ENCODE assay signal across 7 cellular contexts in genomic region chr14:61694830-61695694, GRCh38. TPM values are rescaled to one million over a fixed set of nuclear protein-coding genes. Genes with fewer than 3 reads are reported as not detected.
DNase-seq lines count a peak whose midpoint lies in the region; ATAC-seq and TF ChIP-seq lines count a peak whose summit lies in the region.

Gene HIF1A, plus strand, starts transcription at chr14:61695513. Its CDS starts 292 bp downstream, at chr14:61695805.

- H3K79me2 ChIP-seq in hepatocyte: peaks cover 46% of the 10 kb centered on the region

- peak within 1 kb of the TSS; percentile 77 for H3K4me2 ChIP-seq in hepatocyte

- H4K20me1 ChIP-seq in hepatocyte (ENCODE audit: insufficient read depth, poor library complexity, severe bottlenecking): peaks cover 40% of the 10 kb centered on the region

- WGBS in hepatocyte (ENCODE audit: low lambda C conversion rate, missing lambda C conversion rate): 2% methylated on average over 38 of the region's 68 CpGs

- peak; percentile 89 for ATAC-seq in GM18508 (IDR thresholded peaks at IDR 0.05; ENCODE audit: insufficient read depth, unreplicated experiment)
- peak; percentile 93 for ATAC-seq in HG03025 (IDR thresholded peaks at IDR 0.05; ENCODE audit: low FRiP score, unreplicated experiment)

- H3K4me1 ChIP-seq in hepatocyte (ENCODE audit: insufficient read depth): peaks cover 23% of the 10 kb centered on the region

- H3K36me3 ChIP-seq in hepatocyte (replicated peaks; ENCODE audit: insufficient read depth, low read depth): no peaks in the 10 kb centered on the region

- DNase-seq in NCI-H2081 (lab: John Stamatoyannopoulos, UW) (peak; percentile 97 to 98), T1000 (lab: John Stamatoyannopoulos, UW) (peak; percentile 90), astrocyte of the spinal cord (ENCODE audit: low read depth, low spot score) (peak; percentile 100), hepatocyte (ENCODE audit: low spot score) (peak; percentile 99), renal cortical epithelial cell (ENCODE audit: low read depth) (peak; percentile 96)

- TF ChIP-seq CTCF in astrocyte of the spinal cord (IDR thresholded peaks at IDR 0.05; ENCODE audit: low read depth, low read length) (peak; percentile 32), hepatocyte (IDR thresholded peaks at IDR 0.05; ENCODE audit: poor library complexity) (no peak)

- no peaks in the 10 kb centered on the region for H3K9me2 ChIP-seq in hepatocyte (replicated peaks; ENCODE audit: insufficient read depth)

- peak within 1 kb of the TSS; percentile 52 for H2AFZ ChIP-seq in hepatocyte

- no peaks in the 10 kb centered on the region for H3K27me3 ChIP-seq in hepatocyte

- no peaks in the 10 kb centered on the region for H3K9me3 ChIP-seq in hepatocyte (ENCODE audit: low read depth)

- H3K27ac ChIP-seq in hepatocyte: peak within 1 kb of the TSS; percentile 99

- in situ Hi-C loops in astrocyte of the spinal cord (cut with HindIII; ENCODE audit: low sequenced_read_pairs): no loop called here

- H3K4me3 ChIP-seq in astrocyte of the spinal cord (ENCODE audit: low read depth, low read length) (peak within 1 kb of the TSS; percentile 96), hepatocyte (peak within 1 kb of the TSS; percentile 95)

RNA-seq across cellular contexts. Expression of gene HIF1A, which starts in this region (rescaled TPM):
- total RNA-seq in hepatocyte (219 and 285 TPM in 2 replicates), renal cortical epithelial cell (443 and 1,090 TPM in 2 replicates)
- polyA plus RNA-seq in hepatocyte: 169 and 181 TPM in 2 replicates

Comparison
In these comparisons a context has a peak if more than half of its experiments do, and no peak if none do; other contexts are left out.
1. Peak in every context shown above with its lines: DNase-seq, ATAC-seq, H3K4me3 ChIP-seq and H3K27ac ChIP-seq.